1 cellular context compared by ENCODE assay signal in the genomic region with DNA sequence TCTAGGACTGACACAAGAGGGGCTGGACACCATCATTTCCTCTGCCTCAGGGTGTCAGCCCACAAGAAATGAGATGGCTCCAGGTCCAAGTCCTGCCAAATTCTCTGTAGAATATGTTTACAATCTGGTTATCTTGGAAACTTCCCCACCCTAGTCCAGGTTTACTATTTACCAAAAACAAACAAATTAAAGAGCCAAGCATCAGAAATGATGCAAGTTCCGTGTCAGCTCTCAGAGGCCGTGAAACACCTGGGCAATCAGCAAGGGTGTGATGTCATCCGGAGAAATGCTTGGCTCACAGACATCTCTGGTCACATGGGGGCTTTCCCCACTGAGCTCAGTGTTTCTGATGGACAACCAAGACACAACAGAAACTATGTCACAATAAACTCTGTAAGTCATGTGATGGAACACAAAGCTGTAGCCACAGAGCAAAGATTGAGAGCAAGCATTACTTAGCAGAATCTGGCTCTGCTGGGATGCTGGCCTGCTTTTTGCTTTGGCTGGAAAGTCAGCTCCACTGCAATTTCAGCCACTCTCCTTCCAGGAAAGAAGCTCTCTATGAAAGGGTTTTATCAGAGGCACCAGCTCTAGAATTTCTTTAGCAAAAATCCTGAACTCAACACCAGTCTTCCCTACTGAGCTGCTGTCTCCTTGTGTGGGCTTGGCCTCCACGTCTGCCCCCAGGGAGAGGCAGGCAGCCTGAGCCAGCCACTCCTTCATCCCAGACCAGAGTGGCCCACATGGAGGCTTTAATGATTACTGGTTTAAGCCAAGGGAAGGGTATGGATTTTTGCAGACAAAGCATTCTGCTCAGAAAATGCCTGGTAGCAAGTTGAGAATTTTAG.
TF ChIP-seq lines count a peak whose summit lies in the region.

No MANE protein-coding gene starts in this region.

TF ChIP-seq in K562, 482 proteins besides CTCF, POLR2A, EP300 and RAD21 (continued from another document and continues in another):
- TF ChIP-seq, protein P1, sequence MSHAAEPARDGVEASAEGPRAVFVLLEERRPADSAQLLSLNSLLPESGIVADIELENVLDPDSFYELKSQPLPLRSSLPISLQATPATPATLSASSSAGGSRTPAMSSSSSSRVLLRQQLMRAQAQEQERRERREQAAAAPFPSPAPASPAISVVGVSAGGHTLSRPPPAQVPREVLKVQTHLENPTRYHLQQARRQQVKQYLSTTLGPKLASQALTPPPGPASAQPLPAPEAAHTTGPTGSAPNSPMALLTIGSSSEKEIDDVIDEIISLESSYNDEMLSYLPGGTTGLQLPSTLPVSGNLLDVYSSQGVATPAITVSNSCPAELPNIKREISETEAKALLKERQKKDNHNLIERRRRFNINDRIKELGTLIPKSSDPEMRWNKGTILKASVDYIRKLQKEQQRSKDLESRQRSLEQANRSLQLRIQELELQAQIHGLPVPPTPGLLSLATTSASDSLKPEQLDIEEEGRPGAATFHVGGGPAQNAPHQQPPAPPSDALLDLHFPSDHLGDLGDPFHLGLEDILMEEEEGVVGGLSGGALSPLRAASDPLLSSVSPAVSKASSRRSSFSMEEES (CRISPR knock-in tag; IDR thresholded peaks at IDR 0.05): peak; percentile 92
- TF ChIP-seq ARID1B (IDR thresholded peaks at IDR 0.05) (peak; percentile 67; the same call in 1 of the 2 replicates), NRF1 (conservative IDR thresholded peaks at IDR 0.05 in 1 of 2, IDR thresholded peaks at IDR 0.05 in 1 of 2) (peak; percentile 14 to 35; a peak in 1 of 4 replicates), SIN3A (IDR thresholded peaks at IDR 0.05; ENCODE audit: borderline replicate concordance in 2 of 2, control insufficient read depth in 1 of 2, low read depth in 2 of 2, low read length in 2 of 2) (no peak), USF1 (CRISPR knock-in tag; IDR thresholded peaks at IDR 0.05) (peak; percentile 94), DPF2 (IDR thresholded peaks at IDR 0.05) (peak; percentile 36; the same call in 1 of the 2 replicates), SAFB2 (IDR thresholded peaks at IDR 0.05; ENCODE audit: borderline replicate concordance, low read depth, low read length, severe bottlenecking) (no peak), MEIS2 (IDR thresholded peaks at IDR 0.05; ENCODE audit: partially characterized antibody) (peak; percentile 88), NFATC3 (IDR thresholded peaks at IDR 0.05) (no peak), ZNF263 (CRISPR knock-in tag; IDR thresholded peaks at IDR 0.05; ENCODE audit: borderline replicate concordance) (no peak), ZBTB34 (CRISPR knock-in tag; IDR thresholded peaks at IDR 0.05) (no peak), ZNF24 (IDR thresholded peaks at IDR 0.05) (0 out of 2 replicates have a peak, but pooled peaks have one; percentile 29), ZNF589 (CRISPR knock-in tag; IDR thresholded peaks at IDR 0.05; ENCODE audit: low read depth) (peak; percentile 96), GABPA (tag; conservative IDR thresholded peaks at IDR 0.05; ENCODE audit: low read depth) (peak; percentile 80), LEF1 (IDR thresholded peaks at IDR 0.05) (peak; percentile 18; the same call in 1 of the 2 replicates), HDAC3 (IDR thresholded peaks at IDR 0.05; ENCODE audit: borderline replicate concordance, partially characterized antibody) (peak; percentile 80), ZEB2 (IDR thresholded peaks at IDR 0.05) (peak; percentile 95), NCOA1 (IDR thresholded peaks at IDR 0.05; ENCODE audit: low read depth) (peak; percentile 79; the same call in 1 of the 2 replicates), SMARCE1 (IDR thresholded peaks at IDR 0.05) (peak; percentile 56; the same call in 1 of the 2 replicates), ZBTB11 (CRISPR knock-in tag; IDR thresholded peaks at IDR 0.05) (no peak), USF2 (CRISPR knock-in tag; IDR thresholded peaks at IDR 0.05) (peak; percentile 89), FOSL1 (tag; conservative IDR thresholded peaks at IDR 0.05) (peak; percentile 69), CHD4 (IDR thresholded peaks at IDR 0.05; ENCODE audit: insufficient read depth, insufficient replicate concordance, low read depth, low read length, poor library complexity, severe bottlenecking) (no peak), ETS2 (tag; IDR thresholded peaks at IDR 0.05; ENCODE audit: borderline replicate concordance, poor library complexity, severe bottlenecking) (no peak), POLR2H (tag; IDR thresholded peaks at IDR 0.05; ENCODE audit: low read depth) (peak; percentile 67; the same call in 1 of the 2 replicates), BACH1 (tag; IDR thresholded peaks at IDR 0.05) (peak; percentile 92), ZFP36 (IDR thresholded peaks at IDR 0.05; ENCODE audit: low read depth, low read length, partially characterized antibody) (peak; percentile 18), CEBPB (tag; IDR thresholded peaks at IDR 0.05) (peak; percentile 95), MAFG (tag; conservative IDR thresholded peaks at IDR 0.05) (peak; percentile 60), C11orf30 (IDR thresholded peaks at IDR 0.05; ENCODE audit: low read depth) (peak; percentile 71; the same call in 1 of the 2 replicates), ETV1 (tag; conservative IDR thresholded peaks at IDR 0.05; ENCODE audit: low read depth) (peak; percentile 77), ZNF282 (CRISPR knock-in tag; IDR thresholded peaks at IDR 0.05) (no peak), ARNT (IDR thresholded peaks at IDR 0.05) (peak in 1 of 2 experiments; percentile 65; a peak in 1 of 4 replicates), TEAD1 (CRISPR knock-in tag; IDR thresholded peaks at IDR 0.05) (peak in 1 of 2 experiments; percentile 34; a peak in 1 of 4 replicates), RCOR1 (IDR thresholded peaks at IDR 0.05; ENCODE audit: borderline replicate concordance in 1 of 2, low read depth in 2 of 2, low read length in 2 of 2) (peak in 1 of 2 experiments; percentile 74; a peak in 2 of 4 replicates), ZNF830 (CRISPR knock-in tag; IDR thresholded peaks at IDR 0.05) (no peak), GABPB1 (CRISPR knock-in tag; IDR thresholded peaks at IDR 0.05) (peak; percentile 41; the same call in 1 of the 2 replicates)
- TF ChIP-seq, protein P2, sequence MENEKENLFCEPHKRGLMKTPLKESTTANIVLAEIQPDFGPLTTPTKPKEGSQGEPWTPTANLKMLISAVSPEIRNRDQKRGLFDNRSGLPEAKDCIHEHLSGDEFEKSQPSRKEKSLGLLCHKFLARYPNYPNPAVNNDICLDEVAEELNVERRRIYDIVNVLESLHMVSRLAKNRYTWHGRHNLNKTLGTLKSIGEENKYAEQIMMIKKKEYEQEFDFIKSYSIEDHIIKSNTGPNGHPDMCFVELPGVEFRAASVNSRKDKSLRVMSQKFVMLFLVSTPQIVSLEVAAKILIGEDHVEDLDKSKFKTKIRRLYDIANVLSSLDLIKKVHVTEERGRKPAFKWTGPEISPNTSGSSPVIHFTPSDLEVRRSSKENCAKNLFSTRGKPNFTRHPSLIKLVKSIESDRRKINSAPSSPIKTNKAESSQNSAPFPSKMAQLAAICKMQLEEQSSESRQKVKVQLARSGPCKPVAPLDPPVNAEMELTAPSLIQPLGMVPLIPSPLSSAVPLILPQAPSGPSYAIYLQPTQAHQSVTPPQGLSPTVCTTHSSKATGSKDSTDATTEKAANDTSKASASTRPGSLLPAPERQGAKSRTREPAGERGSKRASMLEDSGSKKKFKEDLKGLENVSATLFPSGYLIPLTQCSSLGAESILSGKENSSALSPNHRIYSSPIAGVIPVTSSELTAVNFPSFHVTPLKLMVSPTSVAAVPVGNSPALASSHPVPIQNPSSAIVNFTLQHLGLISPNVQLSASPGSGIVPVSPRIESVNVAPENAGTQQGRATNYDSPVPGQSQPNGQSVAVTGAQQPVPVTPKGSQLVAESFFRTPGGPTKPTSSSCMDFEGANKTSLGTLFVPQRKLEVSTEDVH (IDR thresholded peaks at IDR 0.05; ENCODE audit: low read depth, partially characterized antibody): peak; percentile 33
- TF ChIP-seq, protein P3, sequence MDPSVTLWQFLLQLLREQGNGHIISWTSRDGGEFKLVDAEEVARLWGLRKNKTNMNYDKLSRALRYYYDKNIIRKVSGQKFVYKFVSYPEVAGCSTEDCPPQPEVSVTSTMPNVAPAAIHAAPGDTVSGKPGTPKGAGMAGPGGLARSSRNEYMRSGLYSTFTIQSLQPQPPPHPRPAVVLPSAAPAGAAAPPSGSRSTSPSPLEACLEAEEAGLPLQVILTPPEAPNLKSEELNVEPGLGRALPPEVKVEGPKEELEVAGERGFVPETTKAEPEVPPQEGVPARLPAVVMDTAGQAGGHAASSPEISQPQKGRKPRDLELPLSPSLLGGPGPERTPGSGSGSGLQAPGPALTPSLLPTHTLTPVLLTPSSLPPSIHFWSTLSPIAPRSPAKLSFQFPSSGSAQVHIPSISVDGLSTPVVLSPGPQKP (CRISPR knock-in tag; IDR thresholded peaks at IDR 0.05): no peak
- TF ChIP-seq, protein P4, sequence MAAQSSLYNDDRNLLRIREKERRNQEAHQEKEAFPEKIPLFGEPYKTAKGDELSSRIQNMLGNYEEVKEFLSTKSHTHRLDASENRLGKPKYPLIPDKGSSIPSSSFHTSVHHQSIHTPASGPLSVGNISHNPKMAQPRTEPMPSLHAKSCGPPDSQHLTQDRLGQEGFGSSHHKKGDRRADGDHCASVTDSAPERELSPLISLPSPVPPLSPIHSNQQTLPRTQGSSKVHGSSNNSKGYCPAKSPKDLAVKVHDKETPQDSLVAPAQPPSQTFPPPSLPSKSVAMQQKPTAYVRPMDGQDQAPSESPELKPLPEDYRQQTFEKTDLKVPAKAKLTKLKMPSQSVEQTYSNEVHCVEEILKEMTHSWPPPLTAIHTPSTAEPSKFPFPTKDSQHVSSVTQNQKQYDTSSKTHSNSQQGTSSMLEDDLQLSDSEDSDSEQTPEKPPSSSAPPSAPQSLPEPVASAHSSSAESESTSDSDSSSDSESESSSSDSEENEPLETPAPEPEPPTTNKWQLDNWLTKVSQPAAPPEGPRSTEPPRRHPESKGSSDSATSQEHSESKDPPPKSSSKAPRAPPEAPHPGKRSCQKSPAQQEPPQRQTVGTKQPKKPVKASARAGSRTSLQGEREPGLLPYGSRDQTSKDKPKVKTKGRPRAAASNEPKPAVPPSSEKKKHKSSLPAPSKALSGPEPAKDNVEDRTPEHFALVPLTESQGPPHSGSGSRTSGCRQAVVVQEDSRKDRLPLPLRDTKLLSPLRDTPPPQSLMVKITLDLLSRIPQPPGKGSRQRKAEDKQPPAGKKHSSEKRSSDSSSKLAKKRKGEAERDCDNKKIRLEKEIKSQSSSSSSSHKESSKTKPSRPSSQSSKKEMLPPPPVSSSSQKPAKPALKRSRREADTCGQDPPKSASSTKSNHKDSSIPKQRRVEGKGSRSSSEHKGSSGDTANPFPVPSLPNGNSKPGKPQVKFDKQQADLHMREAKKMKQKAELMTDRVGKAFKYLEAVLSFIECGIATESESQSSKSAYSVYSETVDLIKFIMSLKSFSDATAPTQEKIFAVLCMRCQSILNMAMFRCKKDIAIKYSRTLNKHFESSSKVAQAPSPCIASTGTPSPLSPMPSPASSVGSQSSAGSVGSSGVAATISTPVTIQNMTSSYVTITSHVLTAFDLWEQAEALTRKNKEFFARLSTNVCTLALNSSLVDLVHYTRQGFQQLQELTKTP (IDR thresholded peaks at IDR 0.05; ENCODE audit: low read depth in 1 of 2, partially characterized antibody in 2 of 2): peak in 1 of 2 experiments; percentile 91
